ENCODE assay signal across 1 cellular context in the genomic region with DNA sequence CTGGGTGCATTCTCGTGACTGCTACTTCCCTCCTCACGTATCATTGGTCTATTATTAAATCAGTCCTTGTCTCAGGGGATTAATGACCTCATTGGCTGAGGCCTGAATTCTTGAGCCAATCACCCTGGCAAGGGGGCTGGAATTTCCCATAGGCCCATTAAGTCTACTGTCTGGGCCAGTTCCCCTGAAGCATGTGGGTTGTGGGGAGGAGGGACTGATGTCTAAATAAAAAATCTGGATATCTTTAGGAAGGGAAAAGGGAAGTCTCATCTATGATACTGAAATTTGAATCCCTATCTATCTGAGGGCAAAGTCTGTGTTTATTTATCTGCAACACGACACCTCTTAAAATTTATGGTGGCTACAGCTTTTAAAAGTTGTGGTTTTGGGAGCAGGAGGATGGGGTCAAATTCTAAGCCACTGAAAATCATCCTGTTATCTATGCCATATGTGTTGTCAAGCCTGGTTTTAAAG.
TF ChIP-seq lines count a peak whose summit lies in the region.

No MANE protein-coding gene starts in this region.

TF ChIP-seq in K562, 482 proteins besides CTCF, POLR2A, EP300 and RAD21 (continued from another document and continues in another):
- TF ChIP-seq REST (CRISPR knock-in tag; IDR thresholded peaks at IDR 0.05; ENCODE audit: low read depth) (no peak), SRSF3 (IDR thresholded peaks at IDR 0.05; ENCODE audit: insufficient read depth, low read length) (no peak), HDAC8 (tag; IDR thresholded peaks at IDR 0.05) (no peak), NR2F6 (CRISPR knock-in tag; IDR thresholded peaks at IDR 0.05) (no peak), U2AF2 (optimal IDR thresholded peaks at IDR 0.05; ENCODE audit: low read depth, low read length) (no peak), HNRNPLL (IDR thresholded peaks at IDR 0.05; ENCODE audit: low read depth, low read length, poor library complexity, severe bottlenecking) (no peak), PRMT5 (CRISPR knock-in tag; IDR thresholded peaks at IDR 0.05) (no peak), ZNF507 (tag; conservative IDR thresholded peaks at IDR 0.05) (no peak), NCOA6 (IDR thresholded peaks at IDR 0.05) (no peak), RBFOX2 (IDR thresholded peaks at IDR 0.05; ENCODE audit: low read depth, low read length) (no peak), ESRRA (IDR thresholded peaks at IDR 0.05; ENCODE audit: borderline replicate concordance, low read depth) (peak; percentile 37; the same call in 1 of the 2 replicates), XRCC3 (IDR thresholded peaks at IDR 0.05) (no peak), THAP7 (CRISPR knock-in tag; IDR thresholded peaks at IDR 0.05) (no peak), ZNF121 (CRISPR knock-in tag; conservative IDR thresholded peaks at IDR 0.05) (no peak), SRSF7 (optimal IDR thresholded peaks at IDR 0.05; ENCODE audit: low read depth, low read length) (no peak), GABPA (tag; conservative IDR thresholded peaks at IDR 0.05; ENCODE audit: low read depth) (no peak), MYBL2 (IDR thresholded peaks at IDR 0.05; ENCODE audit: low read depth) (no peak), MYBL2 (CRISPR knock-in tag; IDR thresholded peaks at IDR 0.05; ENCODE audit: borderline replicate concordance) (no peak), TEAD4 (IDR thresholded peaks at IDR 0.05; ENCODE audit: low read length) (peak; percentile 83), TEAD4 (CRISPR knock-in tag; IDR thresholded peaks at IDR 0.05; ENCODE audit: borderline replicate concordance) (no peak), ETS2 (tag; IDR thresholded peaks at IDR 0.05; ENCODE audit: borderline replicate concordance, poor library complexity, severe bottlenecking) (no peak), NFIX (CRISPR knock-in tag; IDR thresholded peaks at IDR 0.05; ENCODE audit: low read depth) (no peak), PTTG1 (tag; IDR thresholded peaks at IDR 0.05; ENCODE audit: low read depth) (no peak), ZSCAN29 (IDR thresholded peaks at IDR 0.05) (no peak), ZNF830 (CRISPR knock-in tag; IDR thresholded peaks at IDR 0.05) (no peak), CC2D1A (IDR thresholded peaks at IDR 0.05) (no peak), JUN (IDR thresholded peaks at IDR 0.05; ENCODE audit: borderline replicate concordance, low read depth, low read length) (no peak), JUN (CRISPR knock-in tag; IDR thresholded peaks at IDR 0.05; ENCODE audit: borderline replicate concordance) (no peak), SRSF9 (IDR thresholded peaks at IDR 0.05; ENCODE audit: borderline replicate concordance, low read depth, low read length) (no peak), ZNF384 (IDR thresholded peaks at IDR 0.05; ENCODE audit: low read depth, low read length) (no peak), HNRNPUL1 (IDR thresholded peaks at IDR 0.05; ENCODE audit: low read length) (no peak), MEIS2 (IDR thresholded peaks at IDR 0.05; ENCODE audit: partially characterized antibody) (peak; percentile 83), E2F8 (IDR thresholded peaks at IDR 0.05; ENCODE audit: low read depth, partially characterized antibody) (no peak), ZNF780A (CRISPR knock-in tag; IDR thresholded peaks at IDR 0.05) (no peak), TAL1 (IDR thresholded peaks at IDR 0.05) (peak; percentile 45; the same call in 1 of the 2 replicates), ZNF24 (IDR thresholded peaks at IDR 0.05) (no peak), PHB (CRISPR knock-in tag; IDR thresholded peaks at IDR 0.05) (no peak), GATA2 (CRISPR knock-in tag; IDR thresholded peaks at IDR 0.05) (no peak), ILK (tag; IDR thresholded peaks at IDR 0.05; ENCODE audit: borderline replicate concordance, low read depth) (no peak), ZNF407 (IDR thresholded peaks at IDR 0.05; ENCODE audit: low read depth) (no peak), GTF2F1 (IDR thresholded peaks at IDR 0.05; ENCODE audit: low read depth, low read length) (no peak), EP400 (IDR thresholded peaks at IDR 0.05) (no peak), TCFL5 (CRISPR knock-in tag; conservative IDR thresholded peaks at IDR 0.05) (no peak), CCNT2 (IDR thresholded peaks at IDR 0.05; ENCODE audit: borderline replicate concordance, extremely low read depth, insufficient read length, low read depth, low read length) (no peak), ZNF695 (CRISPR knock-in tag; IDR thresholded peaks at IDR 0.05) (no peak), FOXK2 (conservative IDR thresholded peaks at IDR 0.05 in 1 of 2, IDR thresholded peaks at IDR 0.05 in 1 of 2; ENCODE audit: low read depth in 2 of 2) (no peak), EGR1 (conservative IDR thresholded peaks at IDR 0.05) (no peak)
- TF ChIP-seq, protein P1, sequence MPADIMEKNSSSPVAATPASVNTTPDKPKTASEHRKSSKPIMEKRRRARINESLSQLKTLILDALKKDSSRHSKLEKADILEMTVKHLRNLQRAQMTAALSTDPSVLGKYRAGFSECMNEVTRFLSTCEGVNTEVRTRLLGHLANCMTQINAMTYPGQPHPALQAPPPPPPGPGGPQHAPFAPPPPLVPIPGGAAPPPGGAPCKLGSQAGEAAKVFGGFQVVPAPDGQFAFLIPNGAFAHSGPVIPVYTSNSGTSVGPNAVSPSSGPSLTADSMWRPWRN (IDR thresholded peaks at IDR 0.05; ENCODE audit: low read depth), result peak; percentile 59; the same call in 1 of the 2 replicates
- TF ChIP-seq, protein P2, sequence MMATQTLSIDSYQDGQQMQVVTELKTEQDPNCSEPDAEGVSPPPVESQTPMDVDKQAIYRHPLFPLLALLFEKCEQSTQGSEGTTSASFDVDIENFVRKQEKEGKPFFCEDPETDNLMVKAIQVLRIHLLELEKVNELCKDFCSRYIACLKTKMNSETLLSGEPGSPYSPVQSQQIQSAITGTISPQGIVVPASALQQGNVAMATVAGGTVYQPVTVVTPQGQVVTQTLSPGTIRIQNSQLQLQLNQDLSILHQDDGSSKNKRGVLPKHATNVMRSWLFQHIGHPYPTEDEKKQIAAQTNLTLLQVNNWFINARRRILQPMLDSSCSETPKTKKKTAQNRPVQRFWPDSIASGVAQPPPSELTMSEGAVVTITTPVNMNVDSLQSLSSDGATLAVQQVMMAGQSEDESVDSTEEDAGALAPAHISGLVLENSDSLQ (IDR thresholded peaks at IDR 0.05), result peak; percentile 65
- TF ChIP-seq, protein P3, sequence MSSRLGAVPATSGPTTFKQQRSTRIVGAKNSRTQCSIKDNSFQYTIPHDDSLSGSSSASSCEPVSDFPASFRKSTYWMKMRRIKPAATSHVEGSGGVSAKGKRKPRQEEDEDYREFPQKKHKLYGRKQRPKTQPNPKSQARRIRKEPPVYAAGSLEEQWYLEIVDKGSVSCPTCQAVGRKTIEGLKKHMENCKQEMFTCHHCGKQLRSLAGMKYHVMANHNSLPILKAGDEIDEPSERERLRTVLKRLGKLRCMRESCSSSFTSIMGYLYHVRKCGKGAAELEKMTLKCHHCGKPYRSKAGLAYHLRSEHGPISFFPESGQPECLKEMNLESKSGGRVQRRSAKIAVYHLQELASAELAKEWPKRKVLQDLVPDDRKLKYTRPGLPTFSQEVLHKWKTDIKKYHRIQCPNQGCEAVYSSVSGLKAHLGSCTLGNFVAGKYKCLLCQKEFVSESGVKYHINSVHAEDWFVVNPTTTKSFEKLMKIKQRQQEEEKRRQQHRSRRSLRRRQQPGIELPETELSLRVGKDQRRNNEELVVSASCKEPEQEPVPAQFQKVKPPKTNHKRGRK (tag; IDR thresholded peaks at IDR 0.05), result no peak
